ENCODE assay signal across 10 cellular contexts in the genomic region with DNA sequence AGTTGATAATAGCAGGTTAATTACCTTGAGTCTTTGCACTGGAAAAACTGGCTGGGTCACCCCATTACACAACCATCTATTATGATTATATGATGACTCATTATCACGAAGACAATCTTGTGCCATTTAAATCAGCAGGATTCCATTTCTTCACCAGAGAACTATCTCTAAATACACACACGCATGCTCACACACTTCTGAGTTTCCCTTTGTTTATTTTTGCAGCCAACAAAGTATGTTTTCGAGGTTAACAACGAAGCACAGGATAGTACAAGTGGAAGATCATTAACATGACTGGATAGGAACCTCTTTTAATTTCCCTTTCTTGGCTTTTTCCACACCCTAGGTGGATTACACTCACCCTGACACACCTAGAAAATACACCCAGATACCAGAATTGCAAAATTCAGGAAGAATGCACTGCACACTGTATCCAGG. TPM values are rescaled to one million over a fixed set of nuclear protein-coding genes. Genes with fewer than 3 reads are reported as not detected.
DNase-seq lines count a peak whose midpoint lies in the region; ATAC-seq, FAIRE-seq and TF ChIP-seq lines count a peak whose summit lies in the region.
"Had no signal": no experiment of that assay in that cellular context is flagged by ENCODE, and none has a peak within 500 bp of the region (broad histone marks: within the 10 kb centered on the region; RNA-seq: fewer than 3 reads in every experiment).

No MANE protein-coding gene starts in this region.

- intact Hi-C loops in colonic mucosa (cut with DNase I) = no loop called here
- intact Hi-C loops in CD8-positive, alpha-beta T cell (cut with DNase I, micrococcal nuclease) = no loop called here

- no peak overlapping the region for H3K27ac Mint-ChIP-seq in CD8-positive, alpha-beta T cell

- H3K9me3 Mint-ChIP-seq in CD8-positive, alpha-beta T cell = no peaks in the 10 kb centered on the region

- no peaks in the 10 kb centered on the region for H3K36me3 Mint-ChIP-seq in CD8-positive, alpha-beta T cell

- no peak overlapping the region for H3K9ac ChIP-seq in colonic mucosa (ENCODE audit: low read depth in 2 of 2, low read length in 2 of 2)

- no peak for TF ChIP-seq POLR2A in GM12891 (IDR thresholded peaks at IDR 0.05; ENCODE audit: low read depth, low read length)

- H3K36me3 ChIP-seq in colonic mucosa = no peaks in the 10 kb centered on the region
- H3K36me3 ChIP-seq in CD8-positive, alpha-beta T cell (ENCODE audit: insufficient read depth, low read length) = no peaks in the 10 kb centered on the region
- H3K36me3 ChIP-seq: ascending aorta had no signal

- peak; percentile 88 for ATAC-seq in omental fat pad (ENCODE audit: low FRiP score)
- ATAC-seq in HG02884 (IDR thresholded peaks at IDR 0.05; ENCODE audit: unreplicated experiment) = no peak
- no peak for ATAC-seq in CD8-positive, alpha-beta T cell
- no peak for ATAC-seq in HG03159 (IDR thresholded peaks at IDR 0.05; ENCODE audit: unreplicated experiment)
- ATAC-seq: GM12878 had no signal

- H3K4me1 ChIP-seq in colonic mucosa = no peaks in the 10 kb centered on the region
- H3K4me1 ChIP-seq in CD8-positive, alpha-beta T cell (ENCODE audit: insufficient read depth, low read length) = no peaks in the 10 kb centered on the region
- H3K4me1 ChIP-seq: ascending aorta had no signal

- peaks cover 9% of the 10 kb centered on the region for H3K27me3 Mint-ChIP-seq in CD8-positive, alpha-beta T cell (ENCODE audit: low read depth)

- H3K4me3 ChIP-seq in colonic mucosa = no peak overlapping the region
- no peak overlapping the region for H3K4me3 ChIP-seq in CD8-positive, alpha-beta T cell (ENCODE audit: low read depth, low read length)
- H3K4me3 ChIP-seq: ascending aorta, GM12878 had no signal

- no peak for FAIRE-seq in GM12891 (lab: Jason Lieb, UNC)
- FAIRE-seq: GM12878 had no signal

- H3K9me3 ChIP-seq in colonic mucosa = no peaks in the 10 kb centered on the region
- no peaks in the 10 kb centered on the region for H3K9me3 ChIP-seq in CD8-positive, alpha-beta T cell (ENCODE audit: low read length)
- H3K9me3 ChIP-seq: ascending aorta had no signal

- H3K27ac ChIP-seq in colonic mucosa = peak overlapping the region; percentile 53
- H3K27ac ChIP-seq in CD8-positive, alpha-beta T cell (ENCODE audit: low read depth, low read length) = no peak overlapping the region
- H3K27ac ChIP-seq: ascending aorta had no signal

- TF ChIP-seq CTCF in colonic mucosa (IDR thresholded peaks at IDR 0.05) (no peak), omental fat pad (IDR thresholded peaks at IDR 0.05) (no peak)
- TF ChIP-seq CTCF in CD8-positive, alpha-beta T cell (IDR thresholded peaks at IDR 0.05) = no peak

- no peaks in the 10 kb centered on the region for H3K27me3 ChIP-seq in colonic mucosa
- H3K27me3 ChIP-seq in CD8-positive, alpha-beta T cell (ENCODE audit: insufficient read depth, low read length) = no peaks in the 10 kb centered on the region
- H3K27me3 ChIP-seq: ascending aorta had no signal

- POLR2A ChIA-PET in CD8-positive, alpha-beta T cell (lab: Charles Lee) = no interaction called here

- no peak overlapping the region for H3K4me3 Mint-ChIP-seq in CD8-positive, alpha-beta T cell

- CTCF ChIA-PET in CD8-positive, alpha-beta T cell (lab: Charles Lee) = no interaction called here

- H3K4me1 Mint-ChIP-seq in CD8-positive, alpha-beta T cell (ENCODE audit: low read depth) = peaks cover 2% of the 10 kb centered on the region

- DNase-seq in DMS153 (lab: John Stamatoyannopoulos, UW) = peak; percentile 71
- DNase-seq in NCI-H1930 (lab: John Stamatoyannopoulos, UW) = peak; percentile 57 to 83
- DNase-seq in colonic mucosa = peak; percentile 45
- DNase-seq in omental fat pad (ENCODE audit: low spot score) = no peak
- DNase-seq in GM12891 (ENCODE audit: insufficient read length, low spot score) = no peak
- no peak for DNase-seq in CD8-positive, alpha-beta T cell

TF ChIP-seq in GM12891, 5 proteins besides CTCF, POLR2A, EP300 and RAD21:
- no peak for TF ChIP-seq PAX5 (IDR thresholded peaks at IDR 0.05; ENCODE audit: insufficient read depth, low read length, severe bottlenecking)
- no peak for TF ChIP-seq POLR2AphosphoS5 (IDR thresholded peaks at IDR 0.05; ENCODE audit: low read depth, low read length)
- no peak for TF ChIP-seq SPI1 (IDR thresholded peaks at IDR 0.05; ENCODE audit: low read depth, low read length)
- TF ChIP-seq TAF1 (IDR thresholded peaks at IDR 0.05; ENCODE audit: low read depth, low read length) = no peak
- TF ChIP-seq POU2F2 (IDR thresholded peaks at IDR 0.05; ENCODE audit: low read depth, low read length) = no peak

RNA-seq across cellular contexts. Expression of a gene that starts 18.9 kb away (rescaled TPM):
- 10 to 100 TPM; 64.6 to 78.4 TPM for total RNA-seq in colonic mucosa
- total RNA-seq in omental fat pad = 10 to 100 TPM in 3 of 4 donors, 1 to 10 TPM in 1; 7.6 to 75.4 (median 23.1) TPM
- polyA plus RNA-seq in GM12891 (2012; ENCODE audit: low read depth, missing spikeins) = 2.1 TPM
- 1 to 10 TPM; 1.6 to 1.9 TPM for total RNA-seq in CD8-positive, alpha-beta T cell

Comparison
In these comparisons a context has a peak if more than half of its experiments do, and no peak if none do; other contexts are left out.
1. DNase-seq: peak in DMS153 (single experiment), NCI-H1930 (2 of 2) and colonic mucosa (single experiment); none in omental fat pad (single experiment), GM12891 (single experiment) and CD8-positive, alpha-beta T cell (0 of 7).